ENCODE assay signal across 29 cellular contexts in the genomic region with DNA sequence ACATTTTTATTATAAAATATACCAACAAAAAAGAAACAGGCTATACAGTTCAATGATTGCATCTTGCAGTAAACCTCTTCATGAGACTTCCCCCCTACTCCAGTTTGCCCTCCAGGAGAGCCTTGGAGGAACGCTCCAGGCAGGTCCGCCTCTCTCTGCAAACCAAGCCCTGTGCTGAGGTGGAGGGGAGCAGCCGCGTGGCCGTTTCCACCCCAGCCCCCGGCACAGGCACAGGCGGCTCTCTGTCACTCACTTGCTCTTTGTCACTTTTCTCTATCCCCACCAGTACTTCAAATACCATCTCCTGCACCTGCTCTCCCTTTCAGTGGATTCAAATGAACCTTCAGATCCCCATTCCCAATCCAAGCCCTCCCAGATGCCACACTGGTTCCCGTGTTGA.
"Had no signal": no experiment of that assay in that cellular context is flagged by ENCODE, and none has a peak within 500 bp of the region (broad histone marks: within the 10 kb centered on the region; RNA-seq: fewer than 3 reads in every experiment).

No MANE protein-coding gene starts in this region.

- FAIRE-seq: small intestine, urothelium cell line had no signal

- ATAC-seq: natural killer cell treated with Interleukin-12 subunit alpha and Interleukin-12 subunit beta and Interleukin-15 and Interleukin-18, amount 100 ng/mL, for 72 hours; psoas muscle; right cardiac atrium; right lobe of liver; stimulated activated effector memory CD8-positive, alpha-beta T cell treated with anti-CD3 and anti-CD28 coated beads, Interleukin-12 subunit alpha, Interleukin-12 subunit beta, amount 100 ng/mL, for 72 hours; stimulated activated naive B cell treated with anti-CD40 and anti-IgM and Interleukin-4, amounts not matched to agents 10 μg/mL and 1 μg/mL and 100 μg/mL, for 72 hours had no signal

- H3K4me1 ChIP-seq: parathyroid adenoma, psoas muscle, right lobe of liver, sigmoid colon, stomach, thyroid gland, tibial nerve, upper lobe of left lung, vagina had no signal

- H3K4me3 ChIP-seq: ovary, psoas muscle, right lobe of liver, sigmoid colon, stomach, thoracic aorta, thyroid gland, tibial nerve, upper lobe of left lung, vagina had no signal

- H3K36me3 ChIP-seq: ovary, right lobe of liver, sigmoid colon, stomach, thoracic aorta, thyroid gland, tibial nerve, upper lobe of left lung, vagina had no signal

- H3K36me3 Mint-ChIP-seq: stimulated activated effector memory CD8-positive, alpha-beta T cell treated with anti-CD3 and anti-CD28 coated beads, Interleukin-12 subunit alpha, Interleukin-12 subunit beta, amount 100 ng/mL, for 72 hours; stimulated activated naive B cell treated with anti-CD40 and anti-IgM and Interleukin-4, amounts not matched to agents 10 μg/mL and 1 μg/mL and 100 μg/mL, for 72 hours had no signal

- H3K27ac Mint-ChIP-seq: natural killer cell treated with Interleukin-12 subunit alpha and Interleukin-12 subunit beta and Interleukin-15 and Interleukin-18, amount 100 ng/mL, for 72 hours; nephron progenitor cell; progenitor cell of endocrine pancreas; stimulated activated effector memory CD8-positive, alpha-beta T cell treated with anti-CD3 and anti-CD28 coated beads, Interleukin-12 subunit alpha, Interleukin-12 subunit beta, amount 100 ng/mL, for 72 hours; stimulated activated naive B cell treated with anti-CD40 and anti-IgM and Interleukin-4, amounts not matched to agents 10 μg/mL and 1 μg/mL and 100 μg/mL, for 72 hours; stimulated activated naive CD8-positive, alpha-beta T cell treated with anti-CD3 and anti-CD28 coated beads, Interleukin-15, Interleukin-2, amounts not matched to agents 100 ng/mL and 50 ng/mL, for 24 hours had no signal

- H3K27me3 Mint-ChIP-seq: natural killer cell treated with Interleukin-12 subunit alpha and Interleukin-12 subunit beta and Interleukin-15 and Interleukin-18, amount 100 ng/mL, for 72 hours; stimulated activated naive B cell treated with anti-CD40 and anti-IgM and Interleukin-4, amounts not matched to agents 10 μg/mL and 1 μg/mL and 100 μg/mL, for 72 hours; stimulated activated naive CD8-positive, alpha-beta T cell treated with anti-CD3 and anti-CD28 coated beads, Interleukin-15, Interleukin-2, amounts not matched to agents 100 ng/mL and 50 ng/mL, for 24 hours had no signal

- H3K79me2 ChIP-seq: parathyroid adenoma had no signal

- H3K4me3 Mint-ChIP-seq: natural killer cell treated with Interleukin-12 subunit alpha and Interleukin-12 subunit beta and Interleukin-15 and Interleukin-18, amount 100 ng/mL, for 72 hours; nephron progenitor cell; neural crest cell; stimulated activated effector memory CD8-positive, alpha-beta T cell treated with anti-CD3 and anti-CD28 coated beads, Interleukin-12 subunit alpha, Interleukin-12 subunit beta, amount 100 ng/mL, for 72 hours; stimulated activated naive B cell treated with anti-CD40 and anti-IgM and Interleukin-4, amounts not matched to agents 10 μg/mL and 1 μg/mL and 100 μg/mL, for 72 hours; stimulated activated naive CD8-positive, alpha-beta T cell treated with anti-CD3 and anti-CD28 coated beads, Interleukin-15, Interleukin-2, amounts not matched to agents 100 ng/mL and 50 ng/mL, for 24 hours had no signal

- H3K9me3 ChIP-seq: ovary, psoas muscle, right lobe of liver, sigmoid colon, thoracic aorta, thyroid gland, tibial nerve, upper lobe of left lung, vagina had no signal

- H3K9me3 Mint-ChIP-seq: nephron progenitor cell had no signal

- H3K27ac ChIP-seq: ovary, parathyroid adenoma, psoas muscle, right lobe of liver, sigmoid colon, stomach, thoracic aorta, thyroid gland, tibial nerve, upper lobe of left lung, vagina had no signal

- DNase-seq: nephron progenitor cell; occipital lobe; ovary; posterior cingulate gyrus; psoas muscle; right cardiac atrium; right lobe of liver; sigmoid colon; small intestine; stimulated activated CD4-positive, alpha-beta T cell treated with anti-CD3 and anti-CD28 coated beads, Interleukin-15, amount 100 ng/mL, for 24 hours; stimulated activated CD4-positive, alpha-beta T cell treated with anti-CD3 and anti-CD28 coated beads, Interleukin-2, amount 100 ng/mL, for 24 hours; stimulated activated CD4-positive, alpha-beta T cell treated with anti-CD3 and anti-CD28 coated beads, Interleukin-2, amount 100 ng/mL, for 48 hours; stimulated activated CD4-positive, alpha-beta T cell treated with anti-CD3 and anti-CD28 coated beads, Interleukin-4, amount 100 ng/mL, for 24 hours; stimulated activated naive B cell treated with anti-CD40 and anti-IgM and Interleukin-4, amounts not matched to agents 10 μg/mL and 1 μg/mL and 100 μg/mL, for 72 hours; stimulated activated naive CD4-positive, alpha-beta T cell treated with Interleukin-2 at 50 U/mL for 16 hours; stomach; thyroid gland; trophoblast cell had no signal

- H3K27me3 ChIP-seq: ovary, right lobe of liver, sigmoid colon, stomach, thyroid gland, tibial nerve, upper lobe of left lung, vagina had no signal

- H3K4me1 Mint-ChIP-seq: nephron progenitor cell; stimulated activated effector memory CD8-positive, alpha-beta T cell treated with anti-CD3 and anti-CD28 coated beads, Interleukin-12 subunit alpha, Interleukin-12 subunit beta, amount 100 ng/mL, for 72 hours; stimulated activated naive B cell treated with anti-CD40 and anti-IgM and Interleukin-4, amounts not matched to agents 10 μg/mL and 1 μg/mL and 100 μg/mL, for 72 hours had no signal

- H2AFZ ChIP-seq: parathyroid adenoma had no signal

- H3K9ac ChIP-seq: parathyroid adenoma had no signal
